Comparison of ENCODE assay signal across 1 cellular context in the genomic region with DNA sequence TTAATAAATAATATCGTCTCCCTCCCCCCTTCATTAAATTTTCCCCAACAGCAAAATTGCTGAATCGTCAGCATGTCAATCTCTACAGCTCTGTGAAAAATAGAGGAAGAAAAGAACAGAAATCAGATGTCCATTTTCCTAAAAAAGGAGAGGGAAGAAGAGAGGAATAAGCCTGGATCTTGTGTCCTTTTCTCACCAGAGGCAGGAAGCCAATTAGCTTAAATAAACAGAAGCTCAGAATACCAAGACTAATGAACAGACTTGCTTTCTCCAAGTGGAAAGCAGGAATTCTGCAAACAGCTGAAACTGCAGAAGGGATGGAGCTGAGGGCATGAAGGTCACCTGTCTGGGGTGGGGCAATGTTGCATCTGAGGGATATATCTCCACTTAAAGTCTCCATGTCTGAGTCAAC.
TF ChIP-seq lines count a peak whose summit lies in the region.

No MANE protein-coding gene starts in this region.

TF ChIP-seq in WTC11, 78 proteins besides CTCF, POLR2A, EP300 and RAD21 (continued from another document):
- TF ChIP-seq PREB (CRISPR knock-in tag; IDR thresholded peaks at IDR 0.05; ENCODE audit: borderline replicate concordance) (no peak), TP53 (CRISPR knock-in tag; IDR thresholded peaks at IDR 0.05) (no peak)
- TF ChIP-seq, protein P1, sequence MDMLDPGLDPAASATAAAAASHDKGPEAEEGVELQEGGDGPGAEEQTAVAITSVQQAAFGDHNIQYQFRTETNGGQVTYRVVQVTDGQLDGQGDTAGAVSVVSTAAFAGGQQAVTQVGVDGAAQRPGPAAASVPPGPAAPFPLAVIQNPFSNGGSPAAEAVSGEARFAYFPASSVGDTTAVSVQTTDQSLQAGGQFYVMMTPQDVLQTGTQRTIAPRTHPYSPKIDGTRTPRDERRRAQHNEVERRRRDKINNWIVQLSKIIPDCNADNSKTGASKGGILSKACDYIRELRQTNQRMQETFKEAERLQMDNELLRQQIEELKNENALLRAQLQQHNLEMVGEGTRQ (CRISPR knock-in tag; IDR thresholded peaks at IDR 0.05), result no peak
